9 cellular contexts compared by ENCODE assay signal in the genomic region with DNA sequence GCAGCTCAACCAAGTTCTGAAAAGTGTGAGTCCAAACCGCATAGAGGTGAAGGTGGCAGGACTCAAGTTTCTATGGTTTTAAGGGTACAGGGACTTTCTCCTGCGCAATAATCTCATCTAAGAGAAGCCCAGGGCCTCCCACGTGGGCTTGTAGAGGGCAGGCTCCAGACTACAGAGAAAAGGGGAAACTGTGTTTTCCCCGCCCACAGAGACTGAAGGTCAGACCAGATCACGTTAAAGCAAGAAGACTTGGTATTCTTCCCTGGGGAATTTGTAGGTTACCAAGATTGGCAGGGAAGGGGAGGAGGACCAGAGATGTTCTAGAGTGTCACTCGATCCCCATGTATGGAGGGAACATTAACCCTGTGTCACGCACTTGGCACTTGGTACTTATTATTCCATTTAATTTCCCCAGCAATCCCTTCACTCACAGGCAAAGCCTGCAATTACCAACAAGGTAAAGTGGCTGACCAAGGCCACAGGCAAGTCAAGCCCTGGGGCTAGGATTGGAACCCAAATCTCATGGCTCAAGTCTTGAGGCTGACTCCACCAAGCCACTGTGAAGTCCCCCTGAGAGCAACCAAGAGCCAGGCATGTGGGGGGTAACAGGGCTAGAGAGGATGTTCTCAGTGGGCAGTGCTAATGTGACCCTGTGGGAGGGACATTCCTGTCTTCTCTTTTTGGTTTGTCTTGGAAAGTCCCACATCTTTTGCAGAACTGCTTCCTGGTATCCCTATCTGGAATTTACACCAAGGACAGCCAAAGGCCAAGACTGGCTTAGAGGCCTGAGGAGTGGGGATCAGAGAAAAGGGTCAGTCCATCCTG. TPM values are rescaled to one million over a fixed set of nuclear protein-coding genes. Genes with fewer than 3 reads are reported as not detected.
DNase-seq lines count a peak whose midpoint lies in the region; ATAC-seq and TF ChIP-seq lines count a peak whose summit lies in the region.
"Had no signal": no experiment of that assay in that cellular context is flagged by ENCODE, and none has a peak within 500 bp of the region (broad histone marks: within the 10 kb centered on the region; RNA-seq: fewer than 3 reads in every experiment).

No MANE protein-coding gene starts in this region.

- peaks cover 2% of the 10 kb centered on the region; the same call in 1 of the 2 replicates for H3K27me3 ChIP-seq in MG63
- peaks cover 10% of the 10 kb centered on the region for H3K27me3 ChIP-seq in A673 (replicated peaks; ENCODE audit: insufficient read depth, low read depth, low read length, poor library complexity)

- H3K4me3 ChIP-seq in MG63 = no peak overlapping the region
- H3K4me3 ChIP-seq in A673 (ENCODE audit: low read depth, low read length, poor library complexity, severe bottlenecking) = no peak overlapping the region

- H3K4me1 Mint-ChIP-seq in central memory CD8-positive, alpha-beta T cell = peaks cover 27% of the 10 kb centered on the region

- intact Hi-C loops in A673 (cut with micrococcal nuclease; ENCODE audit: unreplicated experiment) = no loop called here

- ATAC-seq in GM21360 (IDR thresholded peaks at IDR 0.05; ENCODE audit: unreplicated experiment) (peak; percentile 73), HG03439 (IDR thresholded peaks at IDR 0.05; ENCODE audit: unreplicated experiment) (peak; percentile 69)
- ATAC-seq in central memory CD8-positive, alpha-beta T cell (replicated peaks; ENCODE audit: extremely low read depth, poor library complexity, severe bottlenecking) = peak; percentile 60

- peaks cover 13% of the 10 kb centered on the region for H3K4me1 ChIP-seq in A673 (ENCODE audit: insufficient read depth, low read length, poor library complexity, severe bottlenecking)
- H3K4me1 ChIP-seq: parathyroid adenoma had no signal

- CTCF ChIA-PET in A673 (lab: Charles Lee) = no interaction called here

- peaks cover 6% of the 10 kb centered on the region for H3K36me3 Mint-ChIP-seq in central memory CD8-positive, alpha-beta T cell (ENCODE audit: insufficient read depth)

- H3K27ac ChIP-seq in A673 (ENCODE audit: low read depth, low read length, poor library complexity, severe bottlenecking) = no peak overlapping the region
- H3K27ac ChIP-seq: parathyroid adenoma had no signal

- BruUV-seq in A673 (replicated peaks; lab: Mats Ljungman, UMichigan) = no TSS peak

- DNase-seq in GF-D8 (lab: John Stamatoyannopoulos, UW) (peak; percentile 82), MG63 (no peak), AG20443 (ENCODE audit: low spot score) (no peak), A673 (ENCODE audit: low spot score) (no peak), SHP77 (lab: John Stamatoyannopoulos, UW) (no peak)
- no peak for DNase-seq in central memory CD8-positive, alpha-beta T cell (ENCODE audit: low spot score in 2 of 2)

- POLR2A ChIA-PET in A673 (lab: Charles Lee; ENCODE audit: low non-redundant PET) = no interaction called here

- no peak for TF ChIP-seq CTCF in A673 (conservative IDR thresholded peaks at IDR 0.05; ENCODE audit: low read depth, low read length)

- no peaks in the 10 kb centered on the region for H3K9me3 Mint-ChIP-seq in central memory CD8-positive, alpha-beta T cell

- H3K36me3 ChIP-seq in MG63 (no peaks in the 10 kb centered on the region), A673 (ENCODE audit: insufficient read depth, low read length, poor library complexity, severe bottlenecking) (no peaks in the 10 kb centered on the region)

- peak overlapping the region; percentile 41 for H3K4me3 Mint-ChIP-seq in central memory CD8-positive, alpha-beta T cell

- H3K27ac Mint-ChIP-seq in central memory CD8-positive, alpha-beta T cell (ENCODE audit: low read depth) = peak overlapping the region; percentile 55

- no peaks in the 10 kb centered on the region for H3K27me3 Mint-ChIP-seq in central memory CD8-positive, alpha-beta T cell

- H3K9me3 ChIP-seq in MG63 (no peaks in the 10 kb centered on the region), A673 (ENCODE audit: low read depth, low read length, poor library complexity, severe bottlenecking) (no peaks in the 10 kb centered on the region)

RNA-seq across cellular contexts. Expression of a gene that starts 18.3 kb away (rescaled TPM):
- total RNA-seq in MG63 (2014; rRNA removed; shearing (Covaris generic); ENCODE audit: low replicate concordance) = 25.0 and 33.1 TPM in 2 replicates
- 23.3 and 35.9 TPM in 2 replicates for total RNA-seq in A673 (2021)
